Comparison of ENCODE assay signal across 27 cellular contexts in genomic region chr2:198534756-198535155, GRCh38.
DNase-seq lines count a peak whose midpoint lies in the region; ATAC-seq lines count a peak whose summit lies in the region.
"Had no signal": no experiment of that assay in that cellular context is flagged by ENCODE, and none has a peak within 500 bp of the region (broad histone marks: within the 10 kb centered on the region; RNA-seq: fewer than 3 reads in every experiment).

No MANE protein-coding gene starts in this region.

- H3K27me3 ChIP-seq in trophoblast cell (ENCODE audit: insufficient read depth, low read length) = no peaks in the 10 kb centered on the region
- H3K27me3 ChIP-seq: BE2C; BLaER1; BLaER1 treated with 17β-estradiol and CSF1 and Interleukin-3, amounts not matched to agents 10 nM and 100 nM had no signal

- H4K12ac ChIP-seq in trophoblast cell (ENCODE audit: low read depth, low read length) = no peak overlapping the region

- no peak overlapping the region for H3K18ac ChIP-seq in trophoblast cell (ENCODE audit: low read length)

- H3K36me3 ChIP-seq in trophoblast cell (ENCODE audit: control insufficient read depth in 1 of 2, insufficient read depth in 2 of 2, low read length in 2 of 2) = no peaks in the 10 kb centered on the region
- H3K36me3 ChIP-seq: BE2C; BLaER1; BLaER1 treated with 17β-estradiol and CSF1 and Interleukin-3, amounts not matched to agents 10 nM and 100 nM had no signal

- no peaks in the 10 kb centered on the region for H3K79me2 ChIP-seq in trophoblast cell (ENCODE audit: control insufficient read depth, insufficient read depth, low read length, poor library complexity)

- H2AFZ ChIP-seq in trophoblast cell (ENCODE audit: insufficient read depth, low read length, poor library complexity) = no peak overlapping the region

- no peak overlapping the region for H3K4ac ChIP-seq in trophoblast cell (ENCODE audit: low read depth, low read length)

- no peak overlapping the region for H3K14ac ChIP-seq in trophoblast cell (ENCODE audit: low read length)

- no peak overlapping the region for H4K91ac ChIP-seq in trophoblast cell (ENCODE audit: low read depth, low read length)

- H3K79me1 ChIP-seq in trophoblast cell (ENCODE audit: low read length) = no peaks in the 10 kb centered on the region

- H2BK5ac ChIP-seq in trophoblast cell (ENCODE audit: low read depth, low read length, poor library complexity) = no peak overlapping the region

- H2BK120ac ChIP-seq in trophoblast cell (ENCODE audit: insufficient read depth, low read length, poor library complexity) = no peak overlapping the region

- no peak overlapping the region for H3K23ac ChIP-seq in trophoblast cell (ENCODE audit: low read length)

- no peaks in the 10 kb centered on the region for H3K9me3 ChIP-seq in trophoblast cell (ENCODE audit: insufficient read depth, low read depth, low read length)
- H3K9me3 ChIP-seq: A549; BE2C; BLaER1; BLaER1 treated with 17β-estradiol and CSF1 and Interleukin-3, amounts not matched to agents 10 nM and 100 nM; Caco-2 had no signal

- ATAC-seq in HG03342 (IDR thresholded peaks at IDR 0.05; ENCODE audit: unreplicated experiment) = no peak
- ATAC-seq: A549; CD8-positive, alpha-beta T cell had no signal

- DNase-seq in trophoblast cell = peak; percentile 59 to 64
- DNase-seq: 8988T; ACHN; AML-193; BE2C; C1 segment of cervical spinal cord; Caco-2; Calu3; CD4-positive, alpha-beta memory T cell; CD4-positive, alpha-beta T cell; CD4-positive, CD25-positive, alpha-beta regulatory T cell; CD8-positive, alpha-beta memory T cell; CD8-positive, alpha-beta T cell; COR-L47; DMS 273 treated with DMSO at 0.1 percent for 48 hours; DMS153; DMS53; DMS79; DMS79 treated with DMSO at 0.1 percent for 48 hours; DND-41; EL had no signal

- H3K9ac ChIP-seq in trophoblast cell (ENCODE audit: low read length) = no peak overlapping the region
- H3K9ac ChIP-seq: BLaER1; BLaER1 treated with 17β-estradiol and CSF1 and Interleukin-3, amounts not matched to agents 10 nM and 100 nM had no signal

- no peak overlapping the region for H3K4me3 ChIP-seq in trophoblast cell (ENCODE audit: low read depth, low read length)
- H3K4me3 ChIP-seq: A549; BLaER1; BLaER1 treated with 17β-estradiol and CSF1 and Interleukin-3, amounts not matched to agents 10 nM and 100 nM had no signal

- no peak overlapping the region for H3K27ac ChIP-seq in trophoblast cell (ENCODE audit: low read depth, low read length)
- H3K27ac ChIP-seq: 22Rv1; A549; BLaER1; BLaER1 treated with 17β-estradiol and CSF1 and Interleukin-3, amounts not matched to agents 10 nM and 100 nM; C4-2B had no signal

- H3K4me2 ChIP-seq in trophoblast cell (ENCODE audit: low read length) = no peak overlapping the region
- H3K4me2 ChIP-seq: A549; BLaER1; BLaER1 treated with 17β-estradiol and CSF1 and Interleukin-3, amounts not matched to agents 10 nM and 100 nM had no signal

- no peaks in the 10 kb centered on the region for H3K4me1 ChIP-seq in trophoblast cell (ENCODE audit: control insufficient read depth in 1 of 2, insufficient read depth in 2 of 2, low read length in 2 of 2)
- H3K4me1 ChIP-seq: A549; BE2C; BLaER1; BLaER1 treated with 17β-estradiol and CSF1 and Interleukin-3, amounts not matched to agents 10 nM and 100 nM; Caco-2 had no signal

- no peak overlapping the region for H4K8ac ChIP-seq in trophoblast cell (ENCODE audit: low read depth, low read length)

- WGBS in trophoblast cell (ENCODE audit: extremely low coverage, insufficient coverage, insufficient read length) = no CpG with 5 or more reads among the region's 3 CpGs

- H2BK12ac ChIP-seq in trophoblast cell (ENCODE audit: low read length) = no peak overlapping the region

- H2AK5ac ChIP-seq in trophoblast cell (ENCODE audit: low read length) = no peak overlapping the region
